In the genomic region with DNA sequence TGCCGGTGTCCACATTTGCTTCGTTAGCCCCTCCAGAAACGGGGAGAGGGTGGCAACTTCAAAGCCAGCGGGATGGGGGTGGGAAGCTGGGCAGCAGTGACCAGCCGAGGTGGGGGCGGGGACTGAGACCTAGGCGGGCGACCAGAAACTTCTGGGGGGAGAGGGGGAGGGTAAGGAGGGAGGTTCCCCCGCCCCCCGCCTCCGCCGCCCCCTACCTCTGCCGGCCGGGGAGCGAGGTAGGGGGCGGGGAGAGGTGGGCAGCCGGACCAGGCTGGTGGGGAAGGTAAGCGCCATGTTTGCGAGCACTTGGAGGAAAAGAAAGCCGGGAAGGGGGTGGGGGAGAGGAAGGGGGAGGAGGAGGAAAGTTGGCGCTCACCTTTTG, we compare ENCODE assay signal across 8 cellular contexts. TPM values are rescaled to one million over a fixed set of nuclear protein-coding genes. Genes with fewer than 3 reads are reported as not detected.
DNase-seq lines count a peak whose midpoint lies in the region; ATAC-seq and TF ChIP-seq lines count a peak whose summit lies in the region.

No MANE protein-coding gene starts in this region.

- peak overlapping the region; percentile 50; the same call in 1 of the 2 replicates for H3K4me2 ChIP-seq in KMS-11

- H3K4me3 Mint-ChIP-seq in Calu3 (ENCODE audit: low read depth, unreplicated experiment), result peak overlapping the region; percentile 92

- H3K36me3 ChIP-seq in KMS-11 (ENCODE audit: insufficient read depth) (no peaks in the 10 kb centered on the region), testis (ENCODE audit: low read depth, missing control alignments) (no peaks in the 10 kb centered on the region)

- no peaks in the 10 kb centered on the region for H4K20me1 ChIP-seq in KMS-11 (ENCODE audit: insufficient read depth)

- CTCF ChIA-PET in Calu3 (lab: Charles Lee), result interaction anchor here (0.6 to 1.4 kb wide), 3 partner anchors 93 to 680 kb away, joined by 3 read pairs; a partner anchor contains a TSS

- DNase-seq in Calu3 (peak; percentile 46), astrocyte of the hippocampus (ENCODE audit: low read depth, low spot score) (peak; percentile 63), islet precursor cell (peak; percentile 72), testis (no peak), activated gamma-delta T cell treated with Interleukin-2 at 50 U/mL for 16 hours (no peak), mucosa of gallbladder (ENCODE audit: low spot score) (no peak)

- no peak for TF ChIP-seq POLR2A in testis (IDR thresholded peaks at IDR 0.05)

- peaks cover 8% of the 10 kb centered on the region; the same call in 1 of the 2 replicates for H3K79me2 ChIP-seq in KMS-11 (ENCODE audit: insufficient read depth, low read depth)

- no peaks in the 10 kb centered on the region for H3K9me3 Mint-ChIP-seq in Calu3 (ENCODE audit: low read depth, unreplicated experiment)

- H3K27ac ChIP-seq in KMS-11 (peak overlapping the region; percentile 48; the same call in 1 of the 2 replicates), testis (peak overlapping the region; percentile 65 to 72)

- WGBS in testis, 2 donors, result 2% methylated on average over 18 to 20 of the region's 21 CpGs

- no peaks in the 10 kb centered on the region for H3K27me3 Mint-ChIP-seq in Calu3 (ENCODE audit: unreplicated experiment)

- no peaks in the 10 kb centered on the region for H3K9me3 ChIP-seq in testis

- H3K27me3 ChIP-seq in KMS-11 (ENCODE audit: insufficient read depth, low read depth) (no peaks in the 10 kb centered on the region), testis (no peaks in the 10 kb centered on the region)

- intact Hi-C loops in Calu3 (cut with micrococcal nuclease; ENCODE audit: unreplicated experiment) (loop anchor here (5.0 kb wide), 6 partner anchors 39 to 529 kb away; no protein-coding TSS in a partner anchor), testis (cut with DNase I; ENCODE audit: low total_unique reads) (no loop called here)

- BruUV-seq in Calu3 (replicated peaks; lab: Mats Ljungman, UMichigan), result no TSS peak

- ATAC-seq in HG03378 (IDR thresholded peaks at IDR 0.05; ENCODE audit: unreplicated experiment), result no peak

- H3K4me3 ChIP-seq in KMS-11 (IDR thresholded peaks at IDR 0.05; ENCODE audit: insufficient read depth, low read depth, low read length) (no peak overlapping the region), testis (peak overlapping the region; percentile 67 to 75)

- H3K4me1 ChIP-seq in KMS-11 (ENCODE audit: low read depth, poor library complexity, severe bottlenecking) (peaks cover 3% of the 10 kb centered on the region), testis (no peaks in the 10 kb centered on the region)

- H3K36me3 Mint-ChIP-seq in Calu3 (ENCODE audit: insufficient read depth, unreplicated experiment), result peaks cover 40% of the 10 kb centered on the region

- TF ChIP-seq CTCF in Calu3 (IDR thresholded peaks at IDR 0.05; ENCODE audit: unreplicated experiment), result no peak
- TF ChIP-seq CTCF in KMS-11 (conservative IDR thresholded peaks at IDR 0.05; ENCODE audit: low read depth, low read length), result no peak
- no peak for TF ChIP-seq CTCF in testis (IDR thresholded peaks at IDR 0.05)

- peak overlapping the region; percentile 67; the same call in 1 of the 2 replicates for H3K9ac ChIP-seq in KMS-11

- peak overlapping the region; percentile 85 for H2AFZ ChIP-seq in KMS-11 (ENCODE audit: low read depth)

- no peak overlapping the region for H3K27ac Mint-ChIP-seq in Calu3 (ENCODE audit: unreplicated experiment)

- peaks cover 11% of the 10 kb centered on the region for H3K4me1 Mint-ChIP-seq in Calu3 (ENCODE audit: low read depth, unreplicated experiment)

RNA-seq across cellular contexts. Expression of a gene that starts 1.3 kb away (rescaled TPM):
- 20.9 and 22.8 TPM in 2 replicates for total RNA-seq in Calu3 (2022)
- 1 to 10 TPM; 2.0 to 3.4 TPM for total RNA-seq in testis
- 1.6 TPM for polyA plus RNA-seq in testis (ENCODE audit: insufficient read depth, low read depth, low replicate concordance)
- total RNA-seq in mucosa of gallbladder, result 2.5 TPM

RNA-seq across cellular contexts. Expression of a gene that starts 11.7 kb away (rescaled TPM):
- total RNA-seq in Calu3 (2022) (44.6 and 48.0 TPM in 2 replicates), testis (10 to 100 TPM; 36.0 to 39.9 TPM), mucosa of gallbladder (26.1 TPM)
- polyA plus RNA-seq in testis (ENCODE audit: insufficient read depth, low read depth, low replicate concordance), result 17.3 TPM

Comparison
In these comparisons a context has a peak if more than half of its experiments do, and no peak if none do; other contexts are left out.
1. DNase-seq: peak in Calu3 (single experiment), astrocyte of the hippocampus (single experiment) and islet precursor cell (single experiment); none in testis (single experiment), activated gamma-delta T cell treated with Interleukin-2 at 50 U/mL for 16 hours (single experiment) and mucosa of gallbladder (single experiment).